Comparison of ENCODE assay signal across 16 cellular contexts in the genomic region with DNA sequence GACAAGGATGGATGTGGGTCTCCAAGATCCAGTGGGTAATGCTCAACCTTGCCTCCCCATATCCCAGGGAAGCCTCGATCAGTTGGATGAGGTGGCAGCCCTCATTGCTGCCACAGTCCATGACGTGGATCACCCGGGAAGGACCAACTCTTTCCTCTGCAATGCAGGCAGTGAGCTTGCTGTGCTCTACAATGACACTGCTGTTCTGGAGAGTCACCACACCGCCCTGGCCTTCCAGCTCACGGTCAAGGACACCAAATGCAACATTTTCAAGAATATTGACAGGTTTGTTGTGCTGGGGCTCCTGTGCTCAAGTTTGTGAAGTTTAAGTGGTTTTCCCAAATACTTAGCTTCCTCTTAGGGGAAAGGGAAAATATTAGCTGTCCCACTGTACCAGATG.
DNase-seq lines count a peak whose midpoint lies in the region; ATAC-seq and TF ChIP-seq lines count a peak whose summit lies in the region.
"Had no signal": no experiment of that assay in that cellular context is flagged by ENCODE, and none has a peak within 500 bp of the region (broad histone marks: within the 10 kb centered on the region; RNA-seq: fewer than 3 reads in every experiment).

No MANE protein-coding gene starts in this region.

- CTCF ChIA-PET in activated CD4-positive, alpha-beta T cell treated with anti-CD3 and anti-CD28 coated beads, Interleukin-2, amount 10 ng/mL, durations not matched to agents 7 days and 5 days (lab: Charles Lee) = no interaction called here

- peak overlapping the region; percentile 35 for H2BK5ac ChIP-seq in neuronal stem cell (ENCODE audit: low read length)

- TF ChIP-seq POLR2A in testis (IDR thresholded peaks at IDR 0.05) = no peak
- TF ChIP-seq POLR2A in spleen (IDR thresholded peaks at IDR 0.05) = no peak

- no peaks in the 10 kb centered on the region for H3K9me3 ChIP-seq in neuronal stem cell (replicated peaks in 1 of 2; ENCODE audit: control insufficient read depth in 2 of 2, insufficient read depth in 1 of 2, low read depth in 1 of 2, low read length in 2 of 2)
- no peaks in the 10 kb centered on the region for H3K9me3 ChIP-seq in testis
- peaks cover 0 to 6% (median 0%) of the 10 kb centered on the region in 8 donors for H3K9me3 ChIP-seq in spleen

- H3K4me1 ChIP-seq in neuronal stem cell (ENCODE audit: control insufficient read depth in 2 of 2, insufficient read depth in 1 of 2, low read depth in 1 of 2, low read length in 2 of 2) (no peaks in the 10 kb centered on the region), testis (peaks cover 16% of the 10 kb centered on the region), spleen (no peaks in the 10 kb centered on the region)

- H2BK15ac ChIP-seq in neuronal stem cell (ENCODE audit: low read length) = no peak overlapping the region

- H2AK5ac ChIP-seq in neuronal stem cell (ENCODE audit: low read depth, low read length) = no peak overlapping the region

- no peaks in the 10 kb centered on the region for H3K36me3 Mint-ChIP-seq in chondrocyte (ENCODE audit: low read depth)
- H3K36me3 Mint-ChIP-seq in activated CD4-positive, alpha-beta T cell treated with anti-CD3 and anti-CD28 coated beads, Interleukin-2, amount 10 ng/mL, durations not matched to agents 7 days and 5 days (ENCODE audit: low read depth) = no peaks in the 10 kb centered on the region

- H3K36me3 ChIP-seq in neuronal stem cell (replicated peaks in 1 of 2; ENCODE audit: control insufficient read depth in 2 of 2, insufficient read depth in 2 of 2, low read length in 2 of 2) = no peaks in the 10 kb centered on the region
- H3K36me3 ChIP-seq in testis (ENCODE audit: low read depth, missing control alignments) = no peaks in the 10 kb centered on the region
- H3K36me3 ChIP-seq in spleen = no peaks in the 10 kb centered on the region

- no peak overlapping the region for H3K14ac ChIP-seq in neuronal stem cell (ENCODE audit: low read length)

- H3K4me3 Mint-ChIP-seq in chondrocyte (ENCODE audit: unreplicated experiment) = no peak overlapping the region
- no peak overlapping the region for H3K4me3 Mint-ChIP-seq in activated CD4-positive, alpha-beta T cell treated with anti-CD3 and anti-CD28 coated beads, Interleukin-2, amount 10 ng/mL, durations not matched to agents 7 days and 5 days

- H2BK120ac ChIP-seq in neuronal stem cell (ENCODE audit: low read depth, low read length) = no peak overlapping the region

- no peaks in the 10 kb centered on the region for H3K79me1 ChIP-seq in neuronal stem cell (ENCODE audit: low read depth, low read length)

- no peak overlapping the region for H2AFZ ChIP-seq in neuronal stem cell (ENCODE audit: low read length)

- peaks cover 31% of the 10 kb centered on the region for H3K4me1 Mint-ChIP-seq in chondrocyte (ENCODE audit: low read depth)
- no peaks in the 10 kb centered on the region for H3K4me1 Mint-ChIP-seq in activated CD4-positive, alpha-beta T cell treated with anti-CD3 and anti-CD28 coated beads, Interleukin-2, amount 10 ng/mL, durations not matched to agents 7 days and 5 days

- no peak overlapping the region for H3K9ac ChIP-seq in neuronal stem cell (ENCODE audit: low read depth, low read length, poor library complexity)

- peak overlapping the region; percentile 57 for H4K8ac ChIP-seq in neuronal stem cell (ENCODE audit: low read depth, low read length)

- H3K27ac Mint-ChIP-seq in chondrocyte (ENCODE audit: unreplicated experiment) = peak overlapping the region; percentile 92
- H3K27ac Mint-ChIP-seq in activated CD4-positive, alpha-beta T cell treated with anti-CD3 and anti-CD28 coated beads, Interleukin-2, amount 10 ng/mL, durations not matched to agents 7 days and 5 days = no peak overlapping the region

- TF ChIP-seq CTCF in chondrocyte (IDR thresholded peaks at IDR 0.05) = no peak
- no peak for TF ChIP-seq CTCF in testis (IDR thresholded peaks at IDR 0.05)
- TF ChIP-seq CTCF in spleen (IDR thresholded peaks at IDR 0.05 in 8 of 11, conservative IDR thresholded peaks at IDR 0.05 in 3 of 11) = no peak

- H4K91ac ChIP-seq in neuronal stem cell (ENCODE audit: low read depth, low read length, poor library complexity) = no peak overlapping the region

- no peak overlapping the region for H3K4me2 ChIP-seq in neuronal stem cell (ENCODE audit: insufficient read depth, low read length, poor library complexity, severe bottlenecking)

- H3K23ac ChIP-seq in neuronal stem cell (ENCODE audit: low read depth, low read length, poor library complexity) = peak overlapping the region; percentile 27

- H3K4ac ChIP-seq in neuronal stem cell (ENCODE audit: low read length) = no peak overlapping the region

- H3K27me3 ChIP-seq in neuronal stem cell (ENCODE audit: control insufficient read depth in 3 of 3, insufficient read depth in 3 of 3, low read depth in 1 of 3, low read length in 3 of 3) = no peaks in the 10 kb centered on the region
- H3K27me3 ChIP-seq in testis = no peaks in the 10 kb centered on the region
- peaks cover 0 to 27% (median 0%) of the 10 kb centered on the region in 7 donors for H3K27me3 ChIP-seq in spleen (replicated peaks in 1 of 7)

- peak overlapping the region in 1 of 2 donors; percentile 2 for H3K4me3 ChIP-seq in neuronal stem cell (ENCODE audit: low read length in 2 of 2)
- no peak overlapping the region for H3K4me3 ChIP-seq in testis
- no peak overlapping the region for H3K4me3 ChIP-seq in spleen

- ATAC-seq in HG03045 (IDR thresholded peaks at IDR 0.05; ENCODE audit: unreplicated experiment) = no peak

- intact Hi-C loops in testis (cut with DNase I; ENCODE audit: low total_unique reads) (no loop called here), spleen (cut with DNase I; ENCODE audit: low total_unique reads) (no loop called here)

- no peak overlapping the region for H2BK12ac ChIP-seq in neuronal stem cell (ENCODE audit: low read length)

- POLR2A ChIA-PET in activated CD4-positive, alpha-beta T cell treated with anti-CD3 and anti-CD28 coated beads, Interleukin-2, amount 10 ng/mL, durations not matched to agents 7 days and 5 days (lab: Charles Lee) = no interaction called here

- no peaks in the 10 kb centered on the region for H3K27me3 Mint-ChIP-seq in chondrocyte (ENCODE audit: low read depth)
- peaks cover 3% of the 10 kb centered on the region for H3K27me3 Mint-ChIP-seq in activated CD4-positive, alpha-beta T cell treated with anti-CD3 and anti-CD28 coated beads, Interleukin-2, amount 10 ng/mL, durations not matched to agents 7 days and 5 days

- H3K27ac ChIP-seq in neuronal stem cell (replicated peaks; ENCODE audit: low read length) = no peak overlapping the region
- H3K27ac ChIP-seq in testis = peak overlapping the region; percentile 48 to 51
- no peak overlapping the region for H3K27ac ChIP-seq in spleen
- H3K27ac ChIP-seq: C4-2B had no signal

- peak; percentile 12 for DNase-seq in SK-N-DZ (ENCODE audit: low spot score)
- no peak for DNase-seq in chondrocyte (ENCODE audit: low spot score)
- no peak for DNase-seq in neuronal stem cell (ENCODE audit: low spot score)
- DNase-seq in testis = peak; percentile 80
- DNase-seq in spleen = no peak
- DNase-seq in hippocampal formation (lab: John Stamatoyannopoulos, UW) = no peak
- DNase-seq in activated CD4-positive, alpha-beta T cell treated with anti-CD3 and anti-CD28 coated beads, Interleukin-2, amount 10 ng/mL, durations not matched to agents 7 days and 5 days = no peak
- DNase-seq: GF-D8, Karpas-422, NCI-H1105, NCI-H187 treated with DMSO at 0.1 percent for 48 hours, NCI-H345, NCI-H526 treated with DMSO at 0.1 percent for 48 hours, SHP77 treated with DMSO at 0.1 percent for 48 hours had no signal

- no CpG with 5 or more reads among the region's 5 CpGs for WGBS in neuronal stem cell (ENCODE audit: extremely low coverage in 2 of 2, insufficient read length in 2 of 2, insufficient replicate concordance in 1 of 2), 2 donors
- 43 to 51% methylated on average over 1 to 5 of the region's 5 CpGs for WGBS in testis, 2 donors
- WGBS in spleen, 5 donors = 74 to 91% (median 84%) methylated on average over 5 of the region's 5 CpGs

- H3K18ac ChIP-seq in neuronal stem cell (ENCODE audit: low read length) = peak overlapping the region; percentile 17

- H3K9me3 Mint-ChIP-seq in chondrocyte (ENCODE audit: low read depth) = peaks cover 3% of the 10 kb centered on the region
- H3K9me3 Mint-ChIP-seq in activated CD4-positive, alpha-beta T cell treated with anti-CD3 and anti-CD28 coated beads, Interleukin-2, amount 10 ng/mL, durations not matched to agents 7 days and 5 days = peaks cover 2% of the 10 kb centered on the region

Comparison
In these comparisons a context has a peak if more than half of its experiments do, and no peak if none do; other contexts are left out.
1. DNase-seq: peak in SK-N-DZ (single experiment) and testis (single experiment); none in chondrocyte (single experiment), neuronal stem cell (single experiment), spleen (single experiment), hippocampal formation (0 of 2) and activated CD4-positive, alpha-beta T cell treated with anti-CD3 and anti-CD28 coated beads, Interleukin-2, amount 10 ng/mL, durations not matched to agents 7 days and 5 days (single experiment).
2. H3K27ac ChIP-seq: peak in testis (2 of 2); none in neuronal stem cell (single experiment) and spleen (0 of 8).